Comparison of ENCODE assay signal across 8 cellular contexts in the genomic region with DNA sequence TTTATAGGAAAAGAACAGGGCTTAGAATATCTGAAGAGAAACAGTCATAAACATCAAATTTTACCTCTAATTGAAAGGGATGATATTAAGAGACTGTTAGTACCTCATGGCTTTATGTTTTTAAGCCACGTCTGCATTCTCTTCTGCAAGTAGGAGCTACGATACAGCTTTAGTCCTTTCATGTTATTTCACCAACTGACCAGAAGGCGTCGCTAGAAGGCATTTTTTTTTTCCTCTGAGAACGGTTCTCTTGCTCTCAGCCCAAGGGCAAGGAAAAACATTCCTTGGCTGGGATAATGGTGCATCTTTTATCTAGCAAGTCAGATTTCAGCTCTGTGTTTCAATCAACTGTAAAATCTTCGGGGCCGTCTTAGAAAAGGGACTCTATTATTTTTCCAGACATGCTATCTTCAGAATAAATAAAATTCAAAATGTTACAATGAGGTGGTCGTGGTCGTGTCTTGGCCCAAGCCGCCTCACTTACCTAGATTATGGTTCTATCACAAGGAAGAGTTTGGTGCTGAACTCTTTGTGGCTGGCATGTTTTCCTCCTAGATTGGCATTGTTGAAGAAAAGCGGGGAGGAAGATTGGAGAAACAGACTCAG. TPM values are rescaled to one million over a fixed set of nuclear protein-coding genes. Genes with fewer than 3 reads are reported as not detected.
A peak's percentile ranks its signal among the peaks of the same experiment; 100 is the strongest.
DNase-seq lines count a peak whose midpoint lies in the region; ATAC-seq and TF ChIP-seq lines count a peak whose summit lies in the region.

No MANE protein-coding gene starts in this region.

- no peaks in the 10 kb centered on the region for H3K9me3 ChIP-seq in left ventricle myocardium inferior (replicated peaks)

- peaks cover 26% of the 10 kb centered on the region for H3K4me1 Mint-ChIP-seq in activated CD8-positive, alpha-beta memory T cell treated with anti-CD3 and anti-CD28 coated beads, Interleukin-2, amount 10 ng/mL, durations not matched to agents 7 days and 5 days
- H3K4me1 Mint-ChIP-seq in activated naive CD8-positive, alpha-beta T cell treated with anti-CD3 and anti-CD28 coated beads for 36 hours = no peaks in the 10 kb centered on the region

- H3K27ac Mint-ChIP-seq in activated CD8-positive, alpha-beta memory T cell treated with anti-CD3 and anti-CD28 coated beads, Interleukin-2, amount 10 ng/mL, durations not matched to agents 7 days and 5 days = no peak overlapping the region
- H3K27ac Mint-ChIP-seq in activated naive CD8-positive, alpha-beta T cell treated with anti-CD3 and anti-CD28 coated beads for 36 hours = no peak overlapping the region

- H3K27ac ChIP-seq in left ventricle myocardium inferior (replicated peaks) = no peak overlapping the region

- H3K36me3 ChIP-seq in left ventricle myocardium inferior = no peaks in the 10 kb centered on the region

- CTCF ChIA-PET in activated CD8-positive, alpha-beta memory T cell treated with anti-CD3 and anti-CD28 coated beads, Interleukin-2, amount 10 ng/mL, durations not matched to agents 7 days and 5 days (lab: Charles Lee) = interaction anchor here (0.6 to 4.1 kb wide), 28 partner anchors 10 to 728 kb away, joined by 3 to 38 read pairs (median 4); no protein-coding TSS in a partner anchor

- peak; percentile 80 for TF ChIP-seq CTCF in left ventricle myocardium inferior (IDR thresholded peaks at IDR 0.05; ENCODE audit: borderline replicate concordance)

- H3K27me3 ChIP-seq in left ventricle myocardium inferior (ENCODE audit: low read depth) = no peaks in the 10 kb centered on the region

- peak; percentile 76 for ATAC-seq in activated CD8-positive, alpha-beta memory T cell treated with anti-CD3 and anti-CD28 coated beads, Interleukin-2, amount 10 ng/mL, durations not matched to agents 7 days and 5 days
- peak; percentile 57 for ATAC-seq in HG03108 (IDR thresholded peaks at IDR 0.05; ENCODE audit: unreplicated experiment)

- H3K4me3 ChIP-seq in left ventricle myocardium inferior = peak overlapping the region; percentile 51

- peaks cover 9% of the 10 kb centered on the region for H3K27me3 Mint-ChIP-seq in activated CD8-positive, alpha-beta memory T cell treated with anti-CD3 and anti-CD28 coated beads, Interleukin-2, amount 10 ng/mL, durations not matched to agents 7 days and 5 days
- H3K27me3 Mint-ChIP-seq in activated naive CD8-positive, alpha-beta T cell treated with anti-CD3 and anti-CD28 coated beads for 36 hours = peaks cover 13% of the 10 kb centered on the region

- H3K4me1 ChIP-seq in left ventricle myocardium inferior = peaks cover 3% of the 10 kb centered on the region

- H3K36me3 Mint-ChIP-seq in activated CD8-positive, alpha-beta memory T cell treated with anti-CD3 and anti-CD28 coated beads, Interleukin-2, amount 10 ng/mL, durations not matched to agents 7 days and 5 days = no peaks in the 10 kb centered on the region
- H3K36me3 Mint-ChIP-seq in activated naive CD8-positive, alpha-beta T cell treated with anti-CD3 and anti-CD28 coated beads for 36 hours = no peaks in the 10 kb centered on the region

- peak overlapping the region; percentile 58 for H3K4me3 Mint-ChIP-seq in activated CD8-positive, alpha-beta memory T cell treated with anti-CD3 and anti-CD28 coated beads, Interleukin-2, amount 10 ng/mL, durations not matched to agents 7 days and 5 days
- peak overlapping the region; percentile 50 for H3K4me3 Mint-ChIP-seq in activated naive CD8-positive, alpha-beta T cell treated with anti-CD3 and anti-CD28 coated beads for 36 hours

- intact Hi-C loops in left ventricle myocardium inferior (cut with micrococcal nuclease) = no loop called here

- no peak for DNase-seq in activated CD8-positive, alpha-beta memory T cell treated with anti-CD3 and anti-CD28 coated beads, Interleukin-2, amount 10 ng/mL, durations not matched to agents 7 days and 5 days
- no peak for DNase-seq in activated CD8-positive, alpha-beta memory T cell treated with anti-CD3 and anti-CD28 coated beads for 24 hours
- DNase-seq in NCI-H82 (lab: John Stamatoyannopoulos, UW) (peak; percentile 80), left ventricle myocardium inferior (no peak), renal cortical epithelial cell (ENCODE audit: low read depth) (peak; percentile 73), mesenteric fat pad (ENCODE audit: low spot score) (no peak)
- no peak for DNase-seq in activated naive CD8-positive, alpha-beta T cell treated with anti-CD3 and anti-CD28 coated beads for 36 hours

- no peaks in the 10 kb centered on the region for H3K9me3 Mint-ChIP-seq in activated CD8-positive, alpha-beta memory T cell treated with anti-CD3 and anti-CD28 coated beads, Interleukin-2, amount 10 ng/mL, durations not matched to agents 7 days and 5 days (ENCODE audit: low read depth)
- no peaks in the 10 kb centered on the region for H3K9me3 Mint-ChIP-seq in activated naive CD8-positive, alpha-beta T cell treated with anti-CD3 and anti-CD28 coated beads for 36 hours

RNA-seq across cellular contexts. Expression of a gene that starts 41.6 kb away (rescaled TPM):
- total RNA-seq in activated CD8-positive, alpha-beta memory T cell treated with anti-CD3 and anti-CD28 coated beads, Interleukin-2, amount 10 ng/mL, durations not matched to agents 7 days and 5 days = not detected
- not detected for total RNA-seq in activated naive CD8-positive, alpha-beta T cell treated with anti-CD3 and anti-CD28 coated beads for 36 hours
- total RNA-seq in left ventricle myocardium inferior (not detected), renal cortical epithelial cell (not detected in 2 replicates), mesenteric fat pad (not detected)

Comparison
In these comparisons a context has a peak if more than half of its experiments do, and no peak if none do; other contexts are left out.
1. DNase-seq: peak in NCI-H82 (single experiment) and renal cortical epithelial cell (single experiment); none in activated CD8-positive, alpha-beta memory T cell treated with anti-CD3 and anti-CD28 coated beads, Interleukin-2, amount 10 ng/mL, durations not matched to agents 7 days and 5 days (single experiment), activated CD8-positive, alpha-beta memory T cell treated with anti-CD3 and anti-CD28 coated beads for 24 hours (single experiment), activated naive CD8-positive, alpha-beta T cell treated with anti-CD3 and anti-CD28 coated beads for 36 hours (single experiment), left ventricle myocardium inferior (single experiment) and mesenteric fat pad (single experiment).